In the genomic region with DNA sequence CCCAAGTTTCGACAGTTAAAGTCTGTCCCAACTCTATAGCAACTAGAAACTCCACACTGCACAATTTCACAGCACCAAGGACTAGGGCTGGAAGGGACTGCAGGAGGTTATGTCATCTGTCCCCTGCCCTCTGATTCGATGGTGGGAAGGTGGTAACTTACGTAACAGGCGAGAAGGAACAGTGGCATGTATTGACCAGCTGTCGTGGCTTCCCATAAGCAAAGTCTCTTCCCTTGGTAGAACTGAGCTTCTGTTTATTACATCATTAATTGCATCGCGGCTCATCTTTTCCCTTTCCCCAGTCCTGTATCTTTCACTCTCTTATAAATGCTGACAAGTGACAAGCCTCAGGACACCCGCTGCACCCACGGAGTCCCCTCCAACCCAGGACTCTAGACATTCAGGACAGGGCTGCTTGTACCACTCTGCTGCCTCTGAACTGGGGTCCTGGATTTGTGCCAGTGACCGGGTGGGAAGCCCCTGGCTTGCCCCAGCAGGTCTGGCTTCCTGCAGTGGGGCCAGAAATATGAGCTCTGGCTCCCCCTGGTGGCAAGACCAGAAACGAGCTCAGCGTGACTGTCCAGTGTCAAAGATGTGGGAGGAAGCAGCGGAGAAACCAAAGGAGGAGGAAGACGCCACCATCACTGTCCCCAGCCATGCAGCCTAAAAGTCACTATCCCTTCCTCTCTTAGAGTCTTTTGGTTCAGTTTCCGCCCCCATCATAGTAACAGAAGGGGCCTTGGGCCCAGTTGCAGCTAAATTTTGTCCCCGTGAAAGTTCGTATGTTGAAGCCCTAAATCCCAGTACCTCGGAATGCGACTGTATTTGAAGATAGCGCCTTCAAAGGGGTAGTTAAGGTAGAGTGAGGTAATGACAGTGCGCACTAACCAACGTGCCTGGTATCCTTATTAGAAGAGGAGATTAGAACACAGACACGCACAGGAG, we compare ENCODE assay signal across 8 cellular contexts.
A peak's percentile ranks its signal among the peaks of the same experiment; 100 is the strongest.
DNase-seq lines count a peak whose midpoint lies in the region; ATAC-seq and TF ChIP-seq lines count a peak whose summit lies in the region.

No MANE protein-coding gene starts in this region.

- H3K4me1 ChIP-seq in GM23248 (ENCODE audit: insufficient read depth), result no peaks in the 10 kb centered on the region
- H3K4me1 ChIP-seq in neutrophil (ENCODE audit: control insufficient read depth in 1 of 2, insufficient read depth in 1 of 2, low read depth in 1 of 2, low read length in 1 of 2), result no peaks in the 10 kb centered on the region
- H3K4me1 ChIP-seq in upper lobe of right lung, result no peaks in the 10 kb centered on the region

- in situ Hi-C loops in GM23248 (cut with MboI), result no loop called here

- peak; percentile 50 for DNase-seq in CD1c-positive myeloid dendritic cell (ENCODE audit: extremely low spot score)
- DNase-seq in GM23248, result peak; percentile 48
- DNase-seq in NCI-H82 (lab: John Stamatoyannopoulos, UW), result peak; percentile 83
- peak; percentile 58 for DNase-seq in activated T-cell treated with anti-CD3 and anti-CD28 coated beads, Interleukin-2, amount 50 U/mL, for 1 hour
- DNase-seq in fibroblast of peridontal ligament (ENCODE audit: extremely low read depth), result peak; percentile 12
- peak; percentile 73 for DNase-seq in upper lobe of right lung

- intact Hi-C loops in upper lobe of right lung (cut with DNase I), result no loop called here

- H3K9ac ChIP-seq in GM23248, result no peak overlapping the region

- H4K20me1 ChIP-seq in GM23248 (ENCODE audit: insufficient read depth), result no peaks in the 10 kb centered on the region

- H3K4me2 ChIP-seq in GM23248 (ENCODE audit: unreplicated experiment), result no peak overlapping the region

- no peak overlapping the region for H3K4me3 ChIP-seq in GM23248
- no peak overlapping the region for H3K4me3 ChIP-seq in neutrophil (ENCODE audit: low read depth in 1 of 2, low read length in 1 of 2)
- H3K4me3 ChIP-seq in upper lobe of right lung, result no peak overlapping the region

- ATAC-seq in upper lobe of right lung (peak; percentile 75), HG02588 (IDR thresholded peaks at IDR 0.05; ENCODE audit: unreplicated experiment) (no peak)

- H3K9me2 ChIP-seq in GM23248 (ENCODE audit: insufficient read depth), result no peaks in the 10 kb centered on the region

- no peak overlapping the region for H2AFZ ChIP-seq in GM23248

- H3K9me3 ChIP-seq in GM23248 (ENCODE audit: low read depth), result no peaks in the 10 kb centered on the region
- no peaks in the 10 kb centered on the region for H3K9me3 ChIP-seq in neutrophil
- H3K9me3 ChIP-seq in upper lobe of right lung, result no peaks in the 10 kb centered on the region

- H3K79me2 ChIP-seq in GM23248 (ENCODE audit: insufficient read depth), result no peaks in the 10 kb centered on the region

- WGBS in GM23248 (ENCODE audit: low coverage in 1 of 2, low lambda C conversion rate in 2 of 2, missing lambda C conversion rate in 2 of 2), 2 experiments, result 38 to 40% methylated on average over 23 of the region's 23 CpGs

- H3K27me3 ChIP-seq in GM23248 (replicated peaks; ENCODE audit: insufficient read depth) (peaks cover 3% of the 10 kb centered on the region), neutrophil (peaks cover 31% of the 10 kb centered on the region), upper lobe of right lung (peaks cover 19% of the 10 kb centered on the region)

- no peak overlapping the region for H3K27ac ChIP-seq in GM23248
- no peak overlapping the region for H3K27ac ChIP-seq in neutrophil
- no peak overlapping the region for H3K27ac ChIP-seq in upper lobe of right lung

- H3F3A ChIP-seq in GM23248 (ENCODE audit: insufficient read depth), result no peaks in the 10 kb centered on the region

- H3K36me3 ChIP-seq in GM23248 (ENCODE audit: low read depth) (no peaks in the 10 kb centered on the region), neutrophil (no peaks in the 10 kb centered on the region), upper lobe of right lung (no peaks in the 10 kb centered on the region)

- peak; percentile 32 for TF ChIP-seq CTCF in neutrophil (IDR thresholded peaks at IDR 0.05)
- TF ChIP-seq CTCF in upper lobe of right lung (IDR thresholded peaks at IDR 0.05), result peak; percentile 70

Comparison
In these comparisons a context has a peak if more than half of its experiments do, and no peak if none do; other contexts are left out.
1. DNase-seq: peak in every context shown above with its lines; median percentile 83 in NCI-H82; 73 in upper lobe of right lung; 58 in activated T-cell treated with anti-CD3 and anti-CD28 coated beads, Interleukin-2, amount 50 U/mL, for 1 hour; 50 in CD1c-positive myeloid dendritic cell; 48 in GM23248; 12 in fibroblast of peridontal ligament.